9 cellular contexts compared by ENCODE assay signal in genomic region chr7:149753370-149754233, GRCh38. TPM values are rescaled to one million over a fixed set of nuclear protein-coding genes. Genes with fewer than 3 reads are reported as not detected.
DNase-seq lines count a peak whose midpoint lies in the region; ATAC-seq and TF ChIP-seq lines count a peak whose summit lies in the region.
"Had no signal": no experiment of that assay in that cellular context is flagged by ENCODE, and none has a peak within 500 bp of the region (broad histone marks: within the 10 kb centered on the region; RNA-seq: fewer than 3 reads in every experiment).

No MANE protein-coding gene starts in this region.

- no peak overlapping the region for H3K27ac ChIP-seq in GM23338 (ENCODE audit: low read depth)
- H3K27ac ChIP-seq: SJSA1 had no signal

- no peaks in the 10 kb centered on the region for H3K27me3 ChIP-seq in GM23338 (ENCODE audit: insufficient read depth)

- ATAC-seq in GM23338 (peak; percentile 92), GM21825 (IDR thresholded peaks at IDR 0.05; ENCODE audit: unreplicated experiment) (no peak), GM18861 (IDR thresholded peaks at IDR 0.05; ENCODE audit: unreplicated experiment) (no peak)

- H3K4me1 Mint-ChIP-seq in GM23338: peaks cover 5% of the 10 kb centered on the region

- DNase-seq in A172 (ENCODE audit: low spot score) (peak; percentile 17), GM23338 (ENCODE audit: low spot score) (peak; percentile 74), iPS-NIHi7 (ENCODE audit: extremely low spot score) (peak; percentile 60)
- no peak for DNase-seq in activated T-cell treated with anti-CD3 and anti-CD28 coated beads, Interleukin-2, amount 50 U/mL, for 1 hour
- no peak for DNase-seq in stimulated activated naive CD4-positive, alpha-beta T cell treated with Interleukin-2 at 50 U/mL for 16 hours (lab: John Stamatoyannopoulos, UW)

- no peaks in the 10 kb centered on the region for H3K4me1 ChIP-seq in GM23338 (ENCODE audit: insufficient read depth)
- H3K4me1 ChIP-seq: SJSA1 had no signal

- peaks cover 4% of the 10 kb centered on the region; the same call in 2 of the 3 replicates for H3K36me3 Mint-ChIP-seq in GM23338 (ENCODE audit: low read depth)

- H3K9me3 Mint-ChIP-seq in GM23338: peaks cover 2% of the 10 kb centered on the region; the same call in 1 of the 3 replicates

- no peaks in the 10 kb centered on the region for H4K20me1 ChIP-seq in GM23338 (replicated peaks; ENCODE audit: insufficient read depth)

- no peak overlapping the region for H3K4me2 ChIP-seq in GM23338

- H2AFZ ChIP-seq in GM23338: no peak overlapping the region

- peaks cover 9% of the 10 kb centered on the region for H3K27me3 Mint-ChIP-seq in GM23338 (ENCODE audit: insufficient read depth, low read depth, poor library complexity)

- H3K4me3 ChIP-seq in GM23338: no peak overlapping the region
- H3K4me3 ChIP-seq in WI38 (ENCODE audit: low read depth, low read length): no peak overlapping the region
- H3K4me3 ChIP-seq: SJSA1 had no signal

- H3K79me2 ChIP-seq in GM23338 (replicated peaks; ENCODE audit: insufficient read depth): no peaks in the 10 kb centered on the region

- H3K27ac Mint-ChIP-seq in GM23338: no peak overlapping the region

- peak; percentile 86 to 88 for TF ChIP-seq CTCF in GM23338 (conservative IDR thresholded peaks at IDR 0.05; ENCODE audit: low read depth in 2 of 2)
- TF ChIP-seq CTCF in WI38 (IDR thresholded peaks at IDR 0.05; ENCODE audit: low read depth, low read length): peak; percentile 73

- H3F3A ChIP-seq in GM23338 (replicated peaks; ENCODE audit: low read depth): no peaks in the 10 kb centered on the region

- no peaks in the 10 kb centered on the region for H3K36me3 ChIP-seq in GM23338 (ENCODE audit: insufficient read depth)
- H3K36me3 ChIP-seq: SJSA1 had no signal

- 0 out of 2 replicates have a peak, but pooled peaks cover 8% of the 10 kb centered on the region for H3K9me2 ChIP-seq in GM23338 (ENCODE audit: insufficient read depth)

- no peak overlapping the region for H3K4me3 Mint-ChIP-seq in GM23338

TF ChIP-seq in GM23338, 12 proteins besides CTCF, POLR2A, EP300 and RAD21:
- TF ChIP-seq ZNF331 (CRISPR knock-in tag; IDR thresholded peaks at IDR 0.05; ENCODE audit: low read depth): no peak
- TF ChIP-seq REST (IDR thresholded peaks at IDR 0.05; ENCODE audit: unreplicated experiment): no peak

RNA-seq across cellular contexts. Expression of gene ZNF467, which starts 19.8 kb away (rescaled TPM):
- total RNA-seq in A172 (2014; rRNA removed; shearing (Covaris generic)): not detected in 2 replicates
- 0.10 and 0.19 TPM in 2 replicates for total RNA-seq in GM23338 (2014; rRNA removed; shearing (Covaris generic))
- polyA plus RNA-seq in GM23338 (2016; fragmentation: Nextera tagmentation; extraction: Ambion mirVana): 0.30 and 0.40 TPM in 2 replicates
- total RNA-seq: SJSA1 had no signal

Comparison
In these comparisons a context has a peak if more than half of its experiments do, and no peak if none do; other contexts are left out.
1. DNase-seq: peak in A172 (single experiment), GM23338 (single experiment) and iPS-NIHi7 (single experiment); none in activated T-cell treated with anti-CD3 and anti-CD28 coated beads, Interleukin-2, amount 50 U/mL, for 1 hour (single experiment) and stimulated activated naive CD4-positive, alpha-beta T cell treated with Interleukin-2 at 50 U/mL for 16 hours (single experiment).